In genomic region chr6:155021680-155022079, GRCh38 we compare ENCODE assay signal across 2 cellular contexts.
TF ChIP-seq lines count a peak whose summit lies in the region.

No MANE protein-coding gene starts in this region.

TF ChIP-seq in HepG2, 621 proteins besides CTCF, POLR2A, EP300 and RAD21:
- no peak for TF ChIP-seq FOXP1 (IDR thresholded peaks at IDR 0.05)
- TF ChIP-seq FOXP1 (CRISPR knock-in tag; IDR thresholded peaks at IDR 0.05) = peak; percentile 6; the same call in 1 of the 2 replicates
- TF ChIP-seq GFI1 (CRISPR knock-in tag; IDR thresholded peaks at IDR 0.05; ENCODE audit: borderline replicate concordance) = peak; percentile 53; the same call in 1 of the 2 replicates
- TF ChIP-seq ZNF609 (CRISPR knock-in tag; IDR thresholded peaks at IDR 0.05; ENCODE audit: borderline replicate concordance) = peak; percentile 51; the same call in 1 of the 2 replicates
- TF ChIP-seq PAXIP1 (CRISPR knock-in tag; conservative IDR thresholded peaks at IDR 0.05) = 0 out of 2 replicates have a peak, but pooled peaks have one; percentile 22
- no peak for TF ChIP-seq RBM39 (IDR thresholded peaks at IDR 0.05; ENCODE audit: low read depth, low read length, poor library complexity, severe bottlenecking)
- peak; percentile 28; the same call in 1 of the 2 replicates for TF ChIP-seq SALL1 (CRISPR knock-in tag; IDR thresholded peaks at IDR 0.05)
TF ChIP-seq in HepG2: peak in this region for 5.

TF ChIP-seq in WTC11, 78 proteins besides CTCF, POLR2A, EP300 and RAD21:
- TF ChIP-seq ETV6 (CRISPR knock-in tag; IDR thresholded peaks at IDR 0.05) (no peak), PRDM15 (CRISPR knock-in tag; IDR thresholded peaks at IDR 0.05) (no peak), ZNF317 (CRISPR knock-in tag; IDR thresholded peaks at IDR 0.05; ENCODE audit: borderline replicate concordance, low read depth) (no peak), NR2C2 (CRISPR knock-in tag; IDR thresholded peaks at IDR 0.05) (no peak), ZNF281 (CRISPR knock-in tag; IDR thresholded peaks at IDR 0.05) (no peak)
